In the genomic region with DNA sequence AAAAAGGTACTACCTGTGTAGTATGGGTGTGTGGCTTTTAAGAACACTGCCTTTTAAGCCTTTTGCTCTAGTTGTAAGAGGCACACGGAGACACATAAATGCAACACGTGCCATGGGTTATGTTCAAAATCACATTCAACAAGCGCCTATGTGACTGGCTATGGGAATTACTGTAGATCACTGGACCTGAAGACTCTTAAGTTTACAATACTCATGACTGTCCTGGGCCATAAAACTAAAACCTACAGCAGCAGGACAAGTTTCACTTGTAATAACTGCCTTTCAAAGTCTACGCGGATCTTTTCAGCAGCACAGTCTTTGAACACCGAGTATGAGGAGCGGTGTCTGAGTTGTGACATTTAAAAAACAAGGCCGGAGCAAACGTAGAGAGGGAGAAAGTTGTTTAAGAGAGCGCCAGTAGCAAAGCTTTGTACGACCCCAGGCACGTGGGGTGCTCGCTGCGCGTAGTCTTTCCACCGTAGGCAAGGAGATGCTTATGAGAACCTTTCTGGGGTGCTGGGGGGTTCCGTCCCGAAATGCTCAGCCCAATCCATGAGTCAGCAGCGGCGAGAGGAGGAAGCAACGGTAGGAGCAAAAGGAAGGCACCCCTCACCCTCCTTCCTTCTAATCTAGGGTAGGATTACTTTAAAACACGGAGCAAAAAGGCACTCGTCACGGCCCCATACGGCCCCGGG, we compare ENCODE assay signal across 8 cellular contexts. TPM values are rescaled to one million over a fixed set of nuclear protein-coding genes. Genes with fewer than 3 reads are reported as not detected.
A peak's percentile ranks its signal among the peaks of the same experiment; 100 is the strongest.
DNase-seq lines count a peak whose midpoint lies in the region; ATAC-seq and TF ChIP-seq lines count a peak whose summit lies in the region.

No MANE protein-coding gene starts in this region.

- ATAC-seq in GM18498 (IDR thresholded peaks at IDR 0.05; ENCODE audit: unreplicated experiment) (peak; percentile 11), HG03108 (IDR thresholded peaks at IDR 0.05; ENCODE audit: unreplicated experiment) (peak; percentile 4), left lung (peak; percentile 39)

- no peaks in the 10 kb centered on the region for H3K27me3 ChIP-seq in breast epithelium
- no peaks in the 10 kb centered on the region for H3K27me3 ChIP-seq in left lung

- POLR2A ChIA-PET in AG04449 (lab: Yijun Ruan, JAX): no interaction called here

- H3K36me3 ChIP-seq in breast epithelium (peaks cover 5% of the 10 kb centered on the region), left lung (peaks cover 0 to 28% of the 10 kb centered on the region in 2 donors)

- TF ChIP-seq POLR2A in breast epithelium (IDR thresholded peaks at IDR 0.05): no peak

- TF ChIP-seq CTCF in AG04449 (IDR thresholded peaks at IDR 0.05; ENCODE audit: insufficient read depth, low read length, missing control alignments): no peak
- TF ChIP-seq CTCF in breast epithelium (IDR thresholded peaks at IDR 0.05): no peak
- TF ChIP-seq CTCF in left lung (IDR thresholded peaks at IDR 0.05): no peak

- CTCF ChIA-PET in AG04449 (lab: Yijun Ruan, JAX): no interaction called here

- H3K27ac ChIP-seq in breast epithelium: peak overlapping the region; percentile 90 to 91
- peak overlapping the region; percentile 75 to 88 for H3K27ac ChIP-seq in left lung

- peaks cover 0 to 3% of the 10 kb centered on the region in 2 donors for H3K4me1 ChIP-seq in breast epithelium
- peaks cover 7 to 50% of the 10 kb centered on the region in 2 donors for H3K4me1 ChIP-seq in left lung

- peak overlapping the region; percentile 93 for H3K4me3 ChIP-seq in AG04449 (ENCODE audit: low read depth, low read length)
- H3K4me3 ChIP-seq in breast epithelium: peak overlapping the region; percentile 95 to 97 (median 96)
- H3K4me3 ChIP-seq in left lung: peak overlapping the region; percentile 84 to 95

- no peaks in the 10 kb centered on the region for H3K9me3 ChIP-seq in breast epithelium
- no peaks in the 10 kb centered on the region for H3K9me3 ChIP-seq in left lung

- intact Hi-C loops in breast epithelium (cut with DNase I; ENCODE audit: low total_unique reads) (no loop called here), left lung (cut with DNase I) (no loop called here)

- no peak for DNase-seq in AG04449 (ENCODE audit: low read depth, low spot score)
- peak; percentile 53 for DNase-seq in SW480 (ENCODE audit: low spot score)
- DNase-seq in breast epithelium (ENCODE audit: low spot score in 2 of 2): no peak
- peak in 1 of 2 donors; percentile 36 for DNase-seq in left lung
- DNase-seq in stimulated activated CD8-positive, alpha-beta memory T cell treated with anti-CD3 and anti-CD28 coated beads, Interleukin-15, amount 100 ng/mL, for 24 hours (ENCODE audit: low read depth): peak; percentile 6
- no peak for DNase-seq in COR-L47 (lab: John Stamatoyannopoulos, UW)

RNA-seq across cellular contexts. Expression of a gene that starts 0.7 kb away (rescaled TPM):
- total RNA-seq in breast epithelium: 10 to 100 TPM; 12.8 to 26.1 (median 21.3) TPM
- total RNA-seq in left lung: 10 to 100 TPM; 12.9 to 20.4 TPM

RNA-seq across cellular contexts. Expression of a gene that starts 3.5 kb away (rescaled TPM):
- total RNA-seq in breast epithelium (100 to 1,000 TPM in 1 of 3 donors, 10 to 100 TPM in 2; 87.5 to 114 (median 93.7) TPM), left lung (100 to 1,000 TPM in 1 of 2 donors, 10 to 100 TPM in 1; 98.1 to 136 TPM)

RNA-seq across cellular contexts. Expression of a gene that starts 46.7 kb away (rescaled TPM):
- total RNA-seq in breast epithelium: 10 to 100 TPM; 44.2 to 63.4 (median 58.4) TPM
- 10 to 100 TPM; 44.5 to 47.0 TPM for total RNA-seq in left lung

Comparison
In these comparisons a context has a peak if more than half of its experiments do, and no peak if none do; other contexts are left out.
1. DNase-seq: peak in SW480 (single experiment) and stimulated activated CD8-positive, alpha-beta memory T cell treated with anti-CD3 and anti-CD28 coated beads, Interleukin-15, amount 100 ng/mL, for 24 hours (single experiment); none in AG04449 (single experiment), breast epithelium (0 of 2) and COR-L47 (single experiment).
2. Peak in every context shown above with its lines, with median percentiles within 50 percentile points of each other: H3K4me3 ChIP-seq and ATAC-seq.